ENCODE assay signal across 15 cellular contexts in the genomic region with DNA sequence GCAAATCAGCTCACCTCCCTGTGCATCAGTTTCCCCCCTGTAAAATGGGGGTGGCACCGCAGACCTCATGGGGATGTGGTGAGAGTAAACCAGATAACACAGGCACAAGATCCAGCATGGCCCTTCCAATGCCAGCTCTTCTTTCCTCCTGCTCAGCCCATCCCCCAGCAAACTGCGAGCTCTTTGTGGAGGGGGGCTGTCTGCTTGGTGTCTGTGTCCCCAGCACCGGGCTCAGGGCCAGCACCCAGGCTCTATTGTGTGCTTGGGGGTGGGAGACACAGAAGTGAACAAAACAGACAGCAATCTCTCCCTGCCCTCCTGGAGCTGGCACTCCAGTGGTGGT.
"Had no signal": no experiment of that assay in that cellular context is flagged by ENCODE, and none has a peak within 500 bp of the region (broad histone marks: within the 10 kb centered on the region; RNA-seq: fewer than 3 reads in every experiment).

No MANE protein-coding gene starts in this region.

- H3K9me3 Mint-ChIP-seq: activated T-helper 17 cell treated with anti-CD3 and anti-CD28 coated beads, Interleukin-2, amount 50 U/mL, for 72 hours; memory B cell; nephron; T-cell had no signal

- H3K4me1 Mint-ChIP-seq: activated T-helper 17 cell treated with anti-CD3 and anti-CD28 coated beads, Interleukin-2, amount 50 U/mL, for 72 hours; nephron had no signal

- H3K4me3 Mint-ChIP-seq: activated T-helper 17 cell treated with anti-CD3 and anti-CD28 coated beads, Interleukin-2, amount 50 U/mL, for 72 hours; memory B cell; nephron; T-cell had no signal

- DNase-seq: activated CD4-positive, alpha-beta T cell treated with anti-CD3 and anti-CD28 coated beads for 48 hours; activated naive CD4-positive, alpha-beta T cell treated with anti-CD3 and anti-CD28 coated beads, Interleukin-2, amount 50 U/mL, for 16 hours; activated T-cell treated with anti-CD3 and anti-CD28 coated beads for 4 hours; amniotic stem cell; cerebellar nuclear complex; esophagus squamous epithelium; foreskin fibroblast; left lung; stimulated activated CD4-positive, alpha-beta T cell treated with anti-CD3 and anti-CD28 coated beads, Interleukin-15, amount 100 ng/mL, for 24 hours; stimulated activated CD4-positive, alpha-beta T cell treated with anti-CD3 and anti-CD28 coated beads, Interleukin-4, amount 100 ng/mL, for 24 hours; stomach; T-cell had no signal

- H3K36me3 Mint-ChIP-seq: memory B cell, T-cell had no signal

- H3K27me3 Mint-ChIP-seq: activated T-helper 17 cell treated with anti-CD3 and anti-CD28 coated beads, Interleukin-2, amount 50 U/mL, for 72 hours had no signal

- ATAC-seq: activated T-helper 17 cell treated with anti-CD3 and anti-CD28 coated beads, Interleukin-2, amount 50 U/mL, for 72 hours; left lung; T-cell had no signal

- H3K27ac Mint-ChIP-seq: activated T-helper 17 cell treated with anti-CD3 and anti-CD28 coated beads, Interleukin-2, amount 50 U/mL, for 72 hours; memory B cell; nephron; T-cell had no signal
